Comparison of ENCODE assay signal across 2 cellular contexts in genomic region chr10:95792874-95793285, GRCh38.
TF ChIP-seq lines count a peak whose summit lies in the region.

No MANE protein-coding gene starts in this region.

TF ChIP-seq in SK-N-SH, 30 proteins besides CTCF, POLR2A, EP300 and RAD21 (continued from another document):
- no peak for TF ChIP-seq IRF3 (IDR thresholded peaks at IDR 0.05; ENCODE audit: low read depth, low read length)
- no peak for TF ChIP-seq MAX (IDR thresholded peaks at IDR 0.05; ENCODE audit: low read depth)
- TF ChIP-seq GABPA (IDR thresholded peaks at IDR 0.05; ENCODE audit: low read depth) = no peak
- no peak for TF ChIP-seq USF2 (IDR thresholded peaks at IDR 0.05; ENCODE audit: borderline replicate concordance, low read depth, low read length)
- TF ChIP-seq EZH2phosphoT487 (IDR thresholded peaks at IDR 0.05; ENCODE audit: borderline replicate concordance, low read depth) = no peak
- TF ChIP-seq TAF1 (IDR thresholded peaks at IDR 0.05; ENCODE audit: borderline replicate concordance, low read depth, low read length) = no peak

TF ChIP-seq in SK-N-SH treated with all-trans-retinoic acid at 6 μM for 48 hours, 23 proteins besides CTCF, POLR2A, EP300 and RAD21:
- no peak for TF ChIP-seq TSHZ2 (CRISPR knock-in tag; IDR thresholded peaks at IDR 0.05)
- no peak for TF ChIP-seq RARB (CRISPR knock-in tag; IDR thresholded peaks at IDR 0.05)
- no peak for TF ChIP-seq ZFP3 (CRISPR knock-in tag; IDR thresholded peaks at IDR 0.05)
- no peak for TF ChIP-seq CSDC2 (CRISPR knock-in tag; IDR thresholded peaks at IDR 0.05)
- no peak for TF ChIP-seq ZNF70 (CRISPR knock-in tag; IDR thresholded peaks at IDR 0.05)
- no peak for TF ChIP-seq BACH2 (CRISPR knock-in tag; IDR thresholded peaks at IDR 0.05; ENCODE audit: borderline replicate concordance)
- TF ChIP-seq SNAI2 (CRISPR knock-in tag; IDR thresholded peaks at IDR 0.05) = no peak
